In genomic region chr6:29676981-29677601, GRCh38 we compare ENCODE assay signal across 10 cellular contexts. TPM values are rescaled to one million over a fixed set of nuclear protein-coding genes. Genes with fewer than 3 reads are reported as not detected.
DNase-seq lines count a peak whose midpoint lies in the region; ATAC-seq and TF ChIP-seq lines count a peak whose summit lies in the region.
"Had no signal": no experiment of that assay in that cellular context is flagged by ENCODE, and none has a peak within 500 bp of the region (broad histone marks: within the 10 kb centered on the region; RNA-seq: fewer than 3 reads in every experiment).

No MANE protein-coding gene starts in this region.

- TF ChIP-seq CTCF in heart left ventricle (IDR thresholded peaks at IDR 0.05) = no peak
- TF ChIP-seq CTCF in left ventricle myocardium inferior (IDR thresholded peaks at IDR 0.05; ENCODE audit: borderline replicate concordance) = no peak
- no peak for TF ChIP-seq CTCF in epithelial cell of esophagus (IDR thresholded peaks at IDR 0.05; ENCODE audit: insufficient read depth, low read depth, low read length, missing control alignments)
- no peak for TF ChIP-seq CTCF in activated CD8-positive, alpha-beta T cell treated with anti-CD3 and anti-CD28 coated beads for 36 hours (IDR thresholded peaks at IDR 0.05)

- no peak for TF ChIP-seq POLR2A in heart left ventricle (IDR thresholded peaks at IDR 0.05)

- DNase-seq in heart left ventricle = peak in 1 of 5 donors; percentile 38
- DNase-seq in left ventricle myocardium inferior = no peak
- DNase-seq in NCI-H69 (lab: John Stamatoyannopoulos, UW) = peak; percentile 71
- peak; percentile 71 for DNase-seq in epithelial cell of esophagus (ENCODE audit: low read depth)
- no peak for DNase-seq in activated CD8-positive, alpha-beta T cell treated with anti-CD3 and anti-CD28 coated beads for 36 hours
- no peak for DNase-seq in mesenteric fat pad (ENCODE audit: low spot score)
- DNase-seq in sciatic nerve (ENCODE audit: low spot score) = no peak
- DNase-seq: Caco-2 had no signal

- H3K27ac ChIP-seq in heart left ventricle = peak overlapping the region in 1 of 12 donors; percentile 13
- H3K27ac ChIP-seq in left ventricle myocardium inferior (replicated peaks) = no peak overlapping the region

- H3K36me3 Mint-ChIP-seq in activated CD8-positive, alpha-beta T cell treated with anti-CD3 and anti-CD28 coated beads for 36 hours (ENCODE audit: low read depth) = no peaks in the 10 kb centered on the region

- H3K9me3 ChIP-seq in heart left ventricle (no peaks in the 10 kb centered on the region), left ventricle myocardium inferior (replicated peaks) (no peaks in the 10 kb centered on the region)
- H3K9me3 ChIP-seq: Caco-2 had no signal

- no peak overlapping the region for H3K4me3 ChIP-seq in heart left ventricle
- no peak overlapping the region for H3K4me3 ChIP-seq in left ventricle myocardium inferior
- no peak overlapping the region for H3K4me3 ChIP-seq in epithelial cell of esophagus (ENCODE audit: low read length)

- CTCF ChIA-PET in activated CD8-positive, alpha-beta T cell treated with anti-CD3 and anti-CD28 coated beads for 36 hours (lab: Charles Lee) = interaction anchor here (9.2 kb wide), 1 partner anchor 25 kb away, joined by 94 read pairs; no protein-coding TSS in a partner anchor

- POLR2A ChIA-PET in activated CD8-positive, alpha-beta T cell treated with anti-CD3 and anti-CD28 coated beads for 36 hours (lab: Charles Lee) = no interaction called here

- ATAC-seq in heart left ventricle = peak in 3 of 4 donors; percentile 7 to 73 (median 26)
- no peak for ATAC-seq in activated CD8-positive, alpha-beta T cell treated with anti-CD3 and anti-CD28 coated beads for 36 hours
- no peak for ATAC-seq in HG02852 (IDR thresholded peaks at IDR 0.05; ENCODE audit: unreplicated experiment)
- ATAC-seq in sciatic nerve = no peak

- H3K27me3 ChIP-seq in heart left ventricle (peaks cover 0 to 8% (median 0%) of the 10 kb centered on the region in 9 donors), left ventricle myocardium inferior (ENCODE audit: low read depth) (peaks cover 20% of the 10 kb centered on the region)

- WGBS in heart left ventricle, 4 donors = 10 to 47% (median 39%) methylated on average over 2 of the region's 2 CpGs

- intact Hi-C loops in heart left ventricle (cut with DNase I) = no loop called here
- intact Hi-C loops in left ventricle myocardium inferior (cut with micrococcal nuclease) = no loop called here
- intact Hi-C loops in activated CD8-positive, alpha-beta T cell treated with anti-CD3 and anti-CD28 coated beads for 36 hours (cut with micrococcal nuclease) = no loop called here
- intact Hi-C loops in sciatic nerve (cut with DNase I) = no loop called here

- H3K36me3 ChIP-seq in heart left ventricle (no peaks in the 10 kb centered on the region), left ventricle myocardium inferior (no peaks in the 10 kb centered on the region)

- H3K27ac Mint-ChIP-seq in activated CD8-positive, alpha-beta T cell treated with anti-CD3 and anti-CD28 coated beads for 36 hours = no peak overlapping the region

- no peak overlapping the region for H3K4me3 Mint-ChIP-seq in activated CD8-positive, alpha-beta T cell treated with anti-CD3 and anti-CD28 coated beads for 36 hours

- peaks cover 7% of the 10 kb centered on the region for H3K27me3 Mint-ChIP-seq in activated CD8-positive, alpha-beta T cell treated with anti-CD3 and anti-CD28 coated beads for 36 hours

- H3K4me1 ChIP-seq in heart left ventricle (peaks cover 0 to 7% (median 0%) of the 10 kb centered on the region in 12 donors), left ventricle myocardium inferior (no peaks in the 10 kb centered on the region)
- H3K4me1 ChIP-seq: Caco-2 had no signal

- H3K4me1 Mint-ChIP-seq in activated CD8-positive, alpha-beta T cell treated with anti-CD3 and anti-CD28 coated beads for 36 hours (ENCODE audit: low read depth) = peaks cover 2% of the 10 kb centered on the region

- H3K9me3 Mint-ChIP-seq in activated CD8-positive, alpha-beta T cell treated with anti-CD3 and anti-CD28 coated beads for 36 hours = no peaks in the 10 kb centered on the region

RNA-seq across cellular contexts. Expression of gene ZFP57, which starts 3.9 kb away (rescaled TPM):
- total RNA-seq in heart left ventricle (10 to 100 TPM in 1 of 9 donors, 1 to 10 TPM in 1, under 1 TPM in 1, not detected in 6; 0.75 to 18.1 (median 4.8) TPM), left ventricle myocardium inferior (not detected), mesenteric fat pad (not detected), sciatic nerve (not detected)
- under 1 TPM in 1 of 2 donors, not detected in 1; 0.06 TPM for polyA plus RNA-seq in heart left ventricle
- not detected for total RNA-seq in activated CD8-positive, alpha-beta T cell treated with anti-CD3 and anti-CD28 coated beads for 36 hours
- total RNA-seq: Caco-2 had no signal

RNA-seq across cellular contexts. Expression of gene MOG, which starts 20.2 kb away (rescaled TPM):
- total RNA-seq in heart left ventricle = 1 to 10 TPM in 8 of 9 donors, under 1 TPM in 1; 0.50 to 7.4 (median 2.7) TPM
- 1 to 10 TPM in 1 of 2 donors, under 1 TPM in 1; 0.19 to 2.9 TPM for polyA plus RNA-seq in heart left ventricle
- total RNA-seq in left ventricle myocardium inferior = 14.7 TPM
- not detected for total RNA-seq in activated CD8-positive, alpha-beta T cell treated with anti-CD3 and anti-CD28 coated beads for 36 hours
- not detected for total RNA-seq in mesenteric fat pad
- not detected for total RNA-seq in sciatic nerve
- total RNA-seq: Caco-2 had no signal
- polyA plus RNA-seq: esophagus had no signal

RNA-seq across cellular contexts. Expression of gene GABBR1, which starts 44.1 kb away (rescaled TPM):
- 10 to 100 TPM; 11.6 to 30.8 (median 18.1) TPM for total RNA-seq in heart left ventricle
- polyA plus RNA-seq in heart left ventricle = 10 to 100 TPM; 11.7 to 25.4 TPM
- total RNA-seq in left ventricle myocardium inferior = 19.3 TPM
- total RNA-seq in activated CD8-positive, alpha-beta T cell treated with anti-CD3 and anti-CD28 coated beads for 36 hours = 10 to 100 TPM; 10.8 to 10.9 TPM
- total RNA-seq in mesenteric fat pad = 33.5 TPM
- total RNA-seq in sciatic nerve = 106 TPM

RNA-seq across cellular contexts. Expression of gene HLA-F, which starts 46.1 kb away (rescaled TPM):
- total RNA-seq in heart left ventricle = 100 to 1,000 TPM in 1 of 9 donors, 10 to 100 TPM in 8; 23.1 to 228 (median 34.7) TPM
- 10 to 100 TPM; 44.2 to 44.6 TPM for polyA plus RNA-seq in heart left ventricle
- 29.4 TPM for total RNA-seq in left ventricle myocardium inferior
- total RNA-seq in activated CD8-positive, alpha-beta T cell treated with anti-CD3 and anti-CD28 coated beads for 36 hours = 100 to 1,000 TPM; 172 TPM
- 66.5 TPM for total RNA-seq in mesenteric fat pad
- 71.2 TPM for total RNA-seq in sciatic nerve

Comparison
In these comparisons a context has a peak if more than half of its experiments do, and no peak if none do; other contexts are left out.
1. ATAC-seq: peak in heart left ventricle (3 of 4); none in activated CD8-positive, alpha-beta T cell treated with anti-CD3 and anti-CD28 coated beads for 36 hours (single experiment), HG02852 (single experiment) and sciatic nerve (single experiment).
2. DNase-seq: peak in NCI-H69 (single experiment) and epithelial cell of esophagus (single experiment); none in left ventricle myocardium inferior (single experiment), activated CD8-positive, alpha-beta T cell treated with anti-CD3 and anti-CD28 coated beads for 36 hours (single experiment), mesenteric fat pad (single experiment) and sciatic nerve (single experiment).